Comparison of ENCODE assay signal across 24 cellular contexts in genomic region chr2:62265116-62265515, GRCh38.
A peak's percentile ranks its signal among the peaks of the same experiment; 100 is the strongest.
DNase-seq lines count a peak whose midpoint lies in the region; ATAC-seq lines count a peak whose summit lies in the region.
"Had no signal": no experiment of that assay in that cellular context is flagged by ENCODE, and none has a peak within 500 bp of the region (broad histone marks: within the 10 kb centered on the region; RNA-seq: fewer than 3 reads in every experiment).

No MANE protein-coding gene starts in this region.

- H3K9me3 ChIP-seq in HUES48 (ENCODE audit: control insufficient read depth, insufficient read depth, low read length) (no peaks in the 10 kb centered on the region), GM23248 (ENCODE audit: low read depth) (no peaks in the 10 kb centered on the region)
- H3K9me3 ChIP-seq: mucosa of descending colon, psoas muscle had no signal

- H3F3A ChIP-seq in GM23248 (ENCODE audit: insufficient read depth) = no peaks in the 10 kb centered on the region

- in situ Hi-C loops in GM23248 (cut with MboI) = no loop called here

- no peak for ATAC-seq in central memory CD8-positive, alpha-beta T cell (replicated peaks; ENCODE audit: extremely low read depth, poor library complexity, severe bottlenecking)
- ATAC-seq in HG03095 (IDR thresholded peaks at IDR 0.05; ENCODE audit: unreplicated experiment) = no peak
- ATAC-seq: activated T-cell treated with anti-CD3 and anti-CD28 coated beads, Interleukin-2, amount 50 U/mL, for 72 hours; mucosa of descending colon; psoas muscle; stimulated activated memory B cell treated with anti-CD40 and anti-IgM and Interleukin-4, amounts not matched to agents 10 μg/mL and 1 μg/mL and 100 μg/mL, for 72 hours had no signal

- H3K9me3 Mint-ChIP-seq in central memory CD8-positive, alpha-beta T cell = peaks cover 8% of the 10 kb centered on the region
- H3K9me3 Mint-ChIP-seq: immature natural killer cell had no signal

- H3K27ac Mint-ChIP-seq in central memory CD8-positive, alpha-beta T cell (ENCODE audit: low read depth) = peak overlapping the region; percentile 73
- H3K27ac Mint-ChIP-seq: activated naive CD4-positive, alpha-beta T cell treated with anti-CD3 and anti-CD28 coated beads, Interleukin-2, amount 10 ng/mL, durations not matched to agents 7 days and 5 days; activated T-cell treated with anti-CD3 and anti-CD28 coated beads, Interleukin-2, amount 50 U/mL, for 72 hours; HFFc6; immature natural killer cell; stimulated activated memory B cell treated with anti-CD40 and anti-IgM and Interleukin-4, amounts not matched to agents 10 μg/mL and 1 μg/mL and 100 μg/mL, for 72 hours had no signal

- H3K4me1 Mint-ChIP-seq in central memory CD8-positive, alpha-beta T cell = no peaks in the 10 kb centered on the region
- H3K4me1 Mint-ChIP-seq: activated naive CD4-positive, alpha-beta T cell treated with anti-CD3 and anti-CD28 coated beads, Interleukin-2, amount 10 ng/mL, durations not matched to agents 7 days and 5 days; immature natural killer cell; stimulated activated memory B cell treated with anti-CD40 and anti-IgM and Interleukin-4, amounts not matched to agents 10 μg/mL and 1 μg/mL and 100 μg/mL, for 72 hours had no signal

- H3K9me2 ChIP-seq in GM23248 (ENCODE audit: insufficient read depth) = no peaks in the 10 kb centered on the region

- 0 out of 2 replicates have a peak overlapping the region, but pooled peaks have one; percentile 21 for H3K9ac ChIP-seq in HUES48 (ENCODE audit: low read depth, low read length)
- no peak overlapping the region for H3K9ac ChIP-seq in GM23248

- H3K36me3 ChIP-seq in HUES48 (ENCODE audit: control insufficient read depth, insufficient read depth, low read length) (no peaks in the 10 kb centered on the region), GM23248 (ENCODE audit: low read depth) (no peaks in the 10 kb centered on the region)

- H3K27ac ChIP-seq in HUES48 (ENCODE audit: low read depth, low read length) = no peak overlapping the region
- H3K27ac ChIP-seq in GM23248 = no peak overlapping the region
- H3K27ac ChIP-seq: PC-9, psoas muscle had no signal

- H3K79me2 ChIP-seq in GM23248 (ENCODE audit: insufficient read depth) = no peaks in the 10 kb centered on the region

- no peaks in the 10 kb centered on the region for H3K27me3 ChIP-seq in HUES48 (ENCODE audit: control insufficient read depth, insufficient read depth, low read length)
- H3K27me3 ChIP-seq in GM23248 (replicated peaks; ENCODE audit: insufficient read depth) = no peaks in the 10 kb centered on the region

- H3K4me3 Mint-ChIP-seq in central memory CD8-positive, alpha-beta T cell = no peak overlapping the region
- H3K4me3 Mint-ChIP-seq: activated naive CD4-positive, alpha-beta T cell treated with anti-CD3 and anti-CD28 coated beads, Interleukin-2, amount 10 ng/mL, durations not matched to agents 7 days and 5 days; activated T-cell treated with anti-CD3 and anti-CD28 coated beads, Interleukin-2, amount 50 U/mL, for 72 hours; HFFc6; immature natural killer cell; neural crest cell; stimulated activated memory B cell treated with anti-CD40 and anti-IgM and Interleukin-4, amounts not matched to agents 10 μg/mL and 1 μg/mL and 100 μg/mL, for 72 hours had no signal

- no peak overlapping the region for H2AFZ ChIP-seq in GM23248
- H2AFZ ChIP-seq: PC-9 had no signal

- peaks cover 2% of the 10 kb centered on the region for H3K36me3 Mint-ChIP-seq in central memory CD8-positive, alpha-beta T cell (ENCODE audit: insufficient read depth)
- H3K36me3 Mint-ChIP-seq: activated naive CD4-positive, alpha-beta T cell treated with anti-CD3 and anti-CD28 coated beads, Interleukin-2, amount 10 ng/mL, durations not matched to agents 7 days and 5 days had no signal

- H3K4me1 ChIP-seq in HUES48 (ENCODE audit: control insufficient read depth, insufficient read depth, low read length) (peaks cover 22% of the 10 kb centered on the region), GM23248 (ENCODE audit: insufficient read depth) (no peaks in the 10 kb centered on the region)
- H3K4me1 ChIP-seq: psoas muscle had no signal

- no peaks in the 10 kb centered on the region for H3K27me3 Mint-ChIP-seq in central memory CD8-positive, alpha-beta T cell
- H3K27me3 Mint-ChIP-seq: stimulated activated memory B cell treated with anti-CD40 and anti-IgM and Interleukin-4, amounts not matched to agents 10 μg/mL and 1 μg/mL and 100 μg/mL, for 72 hours had no signal

- no peaks in the 10 kb centered on the region for H4K20me1 ChIP-seq in GM23248 (ENCODE audit: insufficient read depth)

- 81 to 90% methylated on average over 4 of the region's 4 CpGs for WGBS in GM23248 (ENCODE audit: low coverage in 1 of 2, low lambda C conversion rate in 2 of 2, missing lambda C conversion rate in 2 of 2), 2 experiments

- H3K4me3 ChIP-seq in HUES48 (ENCODE audit: low read depth, low read length) (no peak overlapping the region), GM23248 (no peak overlapping the region)
- H3K4me3 ChIP-seq: mucosa of descending colon, PC-9, psoas muscle, smooth muscle cell had no signal

- no peak overlapping the region for H3K4me2 ChIP-seq in GM23248 (ENCODE audit: unreplicated experiment)
- H3K4me2 ChIP-seq: PC-9, smooth muscle cell had no signal

- DNase-seq in NOMO-1 treated with dmso at 0.1 percent for 144 hours (lab: John Stamatoyannopoulos, UW; ENCODE audit: unreplicated experiment) (peak; percentile 86), pons (ENCODE audit: low spot score) (peak; percentile 26), GM23248 (no peak), NCI-H2171 (lab: John Stamatoyannopoulos, UW) (no peak)
- no peak for DNase-seq in central memory CD8-positive, alpha-beta T cell (ENCODE audit: low spot score in 2 of 2)
- DNase-seq: activated CD4-positive, alpha-beta T cell treated with anti-CD3 and anti-CD28 coated beads for 48 hours; activated naive CD4-positive, alpha-beta T cell treated with anti-CD3 and anti-CD28 coated beads, Interleukin-2, amount 10 ng/mL, durations not matched to agents 7 days and 5 days; activated T-cell treated with anti-CD3 and anti-CD28 coated beads, Interleukin-2, amount 50 U/mL, for 72 hours; central memory CD4-positive, alpha-beta T cell; foreskin fibroblast; HFFc6; immature natural killer cell; mucosa of descending colon; NCI-H1048; NCI-H187 treated with DMSO at 0.1 percent for 48 hours; NCI-H345; PC-9; psoas muscle; SHP77 treated with DMSO at 0.1 percent for 48 hours had no signal

Comparison
In these comparisons a context has a peak if more than half of its experiments do, and no peak if none do; other contexts are left out.
1. DNase-seq: peak in NOMO-1 treated with dmso at 0.1 percent for 144 hours (single experiment) and pons (single experiment); none in central memory CD8-positive, alpha-beta T cell (0 of 2), GM23248 (single experiment) and NCI-H2171 (single experiment).